22 cellular contexts compared by ENCODE assay signal in genomic region chr3:31559872-31560534, GRCh38. TPM values are rescaled to one million over a fixed set of nuclear protein-coding genes. Genes with fewer than 3 reads are reported as not detected.
A peak's percentile ranks its signal among the peaks of the same experiment; 100 is the strongest.
DNase-seq lines count a peak whose midpoint lies in the region; ATAC-seq, FAIRE-seq and TF ChIP-seq lines count a peak whose summit lies in the region.
"Had no signal": no experiment of that assay in that cellular context is flagged by ENCODE, and none has a peak within 500 bp of the region (broad histone marks: within the 10 kb centered on the region; RNA-seq: fewer than 3 reads in every experiment).

No MANE protein-coding gene starts in this region.

- no peak overlapping the region for H3K4me3 ChIP-seq in CD4-positive, alpha-beta memory T cell (ENCODE audit: low read length in 2 of 2)
- H3K4me3 ChIP-seq in tibial nerve: no peak overlapping the region
- no peak overlapping the region for H3K4me3 ChIP-seq in breast epithelium
- H3K4me3 ChIP-seq: HAP-1, ovary, right lobe of liver, thyroid gland had no signal

- DNase-seq in CD4-positive, alpha-beta memory T cell: no peak
- no peak for DNase-seq in T-helper 17 cell
- no peak for DNase-seq in central memory CD8-positive, alpha-beta T cell (ENCODE audit: low spot score in 2 of 2)
- no peak for DNase-seq in tibial nerve (ENCODE audit: low spot score in 2 of 2)
- DNase-seq in GDM1 (lab: John Stamatoyannopoulos, UW): no peak
- DNase-seq in breast epithelium (ENCODE audit: low spot score in 2 of 2): no peak
- DNase-seq: brain microvascular endothelial cell; COR-L47; cortex of kidney; foreskin keratinocyte; hippocampal formation; kidney; mammary epithelial cell; NCI-H526; ovary; right lobe of liver; stimulated activated CD4-positive, alpha-beta T cell treated with anti-CD3 and anti-CD28 coated beads, Interleukin-15, amount 100 ng/mL, for 24 hours; thyroid gland had no signal

- H3K9me3 Mint-ChIP-seq in CD4-positive, alpha-beta memory T cell: peaks cover 0 to 35% (median 21%) of the 10 kb centered on the region in 8 donors
- H3K9me3 Mint-ChIP-seq in central memory CD8-positive, alpha-beta T cell: peaks cover 9% of the 10 kb centered on the region

- peaks cover 70 to 90% (median 81%) of the 10 kb centered on the region in 4 donors for H3K4me1 Mint-ChIP-seq in CD4-positive, alpha-beta memory T cell
- H3K4me1 Mint-ChIP-seq in T-helper 17 cell: peaks cover 40% of the 10 kb centered on the region
- H3K4me1 Mint-ChIP-seq in central memory CD8-positive, alpha-beta T cell: peaks cover 85% of the 10 kb centered on the region

- CTCF ChIA-PET in CD4-positive, alpha-beta memory T cell (lab: Charles Lee; ENCODE audit: partially characterized antibody): interaction anchor here (1.0 kb wide), 1 partner anchor 10 kb away, joined by 5 read pairs; no protein-coding TSS in a partner anchor

- POLR2A ChIA-PET in CD4-positive, alpha-beta memory T cell (lab: Charles Lee; ENCODE audit: partially characterized antibody): no interaction called here

- no peak overlapping the region for H3K27ac ChIP-seq in CD4-positive, alpha-beta memory T cell (ENCODE audit: low read depth, low read length)
- no peak overlapping the region for H3K27ac ChIP-seq in tibial nerve
- no peak overlapping the region for H3K27ac ChIP-seq in breast epithelium
- H3K27ac ChIP-seq: brain microvascular endothelial cell, epithelial cell of prostate, foreskin keratinocyte, ovary, right lobe of liver, thyroid gland, VCaP had no signal

- peak; percentile 17 for FAIRE-seq in G401.6 (lab: Jason Lieb, UNC)

- H3K36me3 Mint-ChIP-seq in CD4-positive, alpha-beta memory T cell: peaks cover 23 to 33% of the 10 kb centered on the region in 2 donors
- no peaks in the 10 kb centered on the region for H3K36me3 Mint-ChIP-seq in T-helper 17 cell (ENCODE audit: low read depth)
- peaks cover 10% of the 10 kb centered on the region for H3K36me3 Mint-ChIP-seq in central memory CD8-positive, alpha-beta T cell (ENCODE audit: insufficient read depth)

- H3K4me1 ChIP-seq in CD4-positive, alpha-beta memory T cell (ENCODE audit: insufficient read depth, low read length): peaks cover 75% of the 10 kb centered on the region
- H3K4me1 ChIP-seq in tibial nerve: peaks cover 0 to 21% (median 0%) of the 10 kb centered on the region in 4 donors
- no peaks in the 10 kb centered on the region for H3K4me1 ChIP-seq in breast epithelium

- no peak for TF ChIP-seq CTCF in tibial nerve (IDR thresholded peaks at IDR 0.05)
- TF ChIP-seq CTCF in breast epithelium (IDR thresholded peaks at IDR 0.05): no peak

- WGBS in tibial nerve, 2 donors: 97 to 98% methylated on average over 2 of the region's 2 CpGs

- intact Hi-C loops in CD4-positive, alpha-beta memory T cell (cut with micrococcal nuclease): loop anchor here (10.0 kb wide), 1 partner anchor 585 kb away; no protein-coding TSS in a partner anchor
- intact Hi-C loops in breast epithelium (cut with DNase I; ENCODE audit: low total_unique reads): no loop called here

- peak overlapping the region in 7 of 8 donors; percentile 18 to 73 (median 48) for H3K4me3 Mint-ChIP-seq in CD4-positive, alpha-beta memory T cell
- H3K4me3 Mint-ChIP-seq in T-helper 17 cell: peak overlapping the region; percentile 0
- H3K4me3 Mint-ChIP-seq in central memory CD8-positive, alpha-beta T cell: no peak overlapping the region

- H3K9me3 ChIP-seq in CD4-positive, alpha-beta memory T cell (ENCODE audit: control insufficient read depth in 1 of 2, low read length in 2 of 2): no peaks in the 10 kb centered on the region
- no peaks in the 10 kb centered on the region for H3K9me3 ChIP-seq in T-helper 17 cell (ENCODE audit: control insufficient read depth, low read length, poor library complexity, severe bottlenecking)
- peaks cover 0 to 20% (median 6%) of the 10 kb centered on the region in 4 donors for H3K9me3 ChIP-seq in tibial nerve
- H3K9me3 ChIP-seq in breast epithelium: peaks cover 0 to 7% of the 10 kb centered on the region in 2 donors
- H3K9me3 ChIP-seq: HAP-1, ovary, right lobe of liver, thyroid gland had no signal

- no peaks in the 10 kb centered on the region for H3K36me3 ChIP-seq in CD4-positive, alpha-beta memory T cell (ENCODE audit: insufficient read depth, low read length)
- no peaks in the 10 kb centered on the region for H3K36me3 ChIP-seq in tibial nerve
- no peaks in the 10 kb centered on the region for H3K36me3 ChIP-seq in breast epithelium
- H3K36me3 ChIP-seq: brain microvascular endothelial cell, ovary, right lobe of liver, thyroid gland had no signal

- no peak for TF ChIP-seq EP300 in tibial nerve (IDR thresholded peaks at IDR 0.05)

- no peaks in the 10 kb centered on the region for H3K27me3 Mint-ChIP-seq in CD4-positive, alpha-beta memory T cell
- no peaks in the 10 kb centered on the region for H3K27me3 Mint-ChIP-seq in T-helper 17 cell
- no peaks in the 10 kb centered on the region for H3K27me3 Mint-ChIP-seq in central memory CD8-positive, alpha-beta T cell

- ATAC-seq in T-helper 17 cell: no peak
- ATAC-seq in central memory CD8-positive, alpha-beta T cell (replicated peaks; ENCODE audit: extremely low read depth, poor library complexity, severe bottlenecking): no peak
- ATAC-seq: foreskin keratinocyte, right lobe of liver had no signal

- TF ChIP-seq POLR2A in tibial nerve (IDR thresholded peaks at IDR 0.05) (no peak), breast epithelium (IDR thresholded peaks at IDR 0.05) (no peak)

- H3K27me3 ChIP-seq in CD4-positive, alpha-beta memory T cell (ENCODE audit: insufficient read depth, low read length): no peaks in the 10 kb centered on the region
- H3K27me3 ChIP-seq in tibial nerve: no peaks in the 10 kb centered on the region
- no peaks in the 10 kb centered on the region for H3K27me3 ChIP-seq in breast epithelium
- H3K27me3 ChIP-seq: brain microvascular endothelial cell, foreskin keratinocyte, ovary, right lobe of liver, thyroid gland had no signal

- peak overlapping the region in 3 of 7 donors; percentile 8 to 82 (median 53) for H3K27ac Mint-ChIP-seq in CD4-positive, alpha-beta memory T cell
- no peak overlapping the region for H3K27ac Mint-ChIP-seq in T-helper 17 cell
- H3K27ac Mint-ChIP-seq in central memory CD8-positive, alpha-beta T cell (ENCODE audit: low read depth): peak overlapping the region; percentile 10

RNA-seq across cellular contexts. Expression of gene STT3B, which starts 27.3 kb away (rescaled TPM):
- 100 to 1,000 TPM; 145 to 154 TPM for total RNA-seq in CD4-positive, alpha-beta memory T cell
- polyA plus RNA-seq in CD4-positive, alpha-beta memory T cell: 100 to 1,000 TPM; 165 to 183 TPM
- total RNA-seq in T-helper 17 cell: 100 to 1,000 TPM; 125 to 151 TPM
- 100 to 1,000 TPM in 2 of 4 donors, 10 to 100 TPM in 2; 78.1 to 130 (median 94.8) TPM for total RNA-seq in tibial nerve
- total RNA-seq in breast epithelium: 100 to 1,000 TPM in 2 of 3 donors, 10 to 100 TPM in 1; 93.5 to 132 (median 109) TPM
